8 cellular contexts compared by ENCODE assay signal in the genomic region with DNA sequence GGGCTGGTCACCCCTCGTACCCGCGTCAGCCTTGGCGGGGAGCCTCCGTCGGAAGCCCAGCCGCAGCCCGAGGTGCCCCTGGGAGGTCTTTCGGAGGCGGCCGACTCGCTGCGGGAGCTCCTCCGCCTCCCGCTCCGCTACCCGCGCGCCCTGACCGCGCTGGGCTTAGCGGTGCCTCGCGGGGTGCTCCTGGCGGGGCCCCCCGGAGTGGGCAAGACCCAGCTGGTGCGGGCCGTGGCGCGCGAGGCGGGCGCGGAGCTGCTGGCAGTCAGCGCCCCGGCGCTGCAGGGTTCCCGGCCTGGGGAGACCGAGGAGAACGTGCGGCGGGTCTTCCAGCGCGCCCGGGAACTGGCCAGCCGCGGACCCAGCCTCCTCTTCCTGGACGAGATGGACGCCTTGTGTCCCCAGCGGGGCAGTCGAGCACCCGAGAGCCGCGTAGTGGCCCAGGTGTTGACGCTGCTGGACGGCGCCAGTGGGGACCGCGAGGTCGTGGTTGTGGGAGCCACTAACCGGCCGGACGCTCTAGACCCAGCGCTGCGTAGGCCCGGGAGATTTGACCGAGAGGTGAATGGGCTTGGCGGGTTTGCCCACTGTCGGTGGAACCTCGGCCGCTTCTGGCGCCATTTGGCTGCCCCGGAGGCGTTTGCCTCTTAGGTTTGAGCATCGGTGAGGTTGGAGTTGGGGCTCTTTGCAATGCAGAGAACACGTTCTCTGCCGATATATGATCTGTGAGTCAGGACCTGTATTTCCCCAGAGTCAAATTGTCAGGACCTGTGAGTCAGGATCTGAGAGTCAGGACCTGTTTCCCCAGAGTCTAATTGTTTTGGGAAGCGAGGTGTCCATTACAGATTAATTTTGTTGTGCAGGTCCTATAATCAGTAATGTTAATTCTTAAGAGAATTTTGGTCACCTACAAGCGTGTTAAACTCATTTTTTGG. TPM values are rescaled to one million over a fixed set of nuclear protein-coding genes. Genes with fewer than 3 reads are reported as not detected.
DNase-seq lines count a peak whose midpoint lies in the region; ATAC-seq, FAIRE-seq and TF ChIP-seq lines count a peak whose summit lies in the region.

No MANE protein-coding gene starts in this region.

- peaks cover 0 to 8% (median 0%) of the 10 kb centered on the region in 5 donors for H3K27me3 Mint-ChIP-seq in naive thymus-derived CD4-positive, alpha-beta T cell

- POLR2A ChIA-PET in naive thymus-derived CD4-positive, alpha-beta T cell (lab: Charles Lee), result interaction anchor here (0.8 to 3.0 kb wide), 13 partner anchors 11 to 1579 kb away, joined by 3 to 53 read pairs (median 7); partner anchors contain the start of genes BLOC1S6 and MFAP1

- H3K4me1 ChIP-seq in esophagus (ENCODE audit: control insufficient read depth in 2 of 2, insufficient read depth in 2 of 2, low read length in 1 of 2), result peaks cover 0 to 3% of the 10 kb centered on the region in 2 donors
- H3K4me1 ChIP-seq in naive thymus-derived CD4-positive, alpha-beta T cell (ENCODE audit: control insufficient read depth in 2 of 2, insufficient read depth in 2 of 2, low read length in 2 of 2), result peaks cover 8 to 22% of the 10 kb centered on the region in 2 donors
- peaks cover 0 to 29% (median 15%) of the 10 kb centered on the region in 4 donors for H3K4me1 ChIP-seq in tibial artery

- DNase-seq in GM12864 (ENCODE audit: low read depth) (no peak), H54 (ENCODE audit: insufficient read length, low spot score) (peak; percentile 33), LHCN-M2 (ENCODE audit: low read depth) (peak; percentile 64), tibial artery (no peak), NCI-H128 (lab: John Stamatoyannopoulos, UW; ENCODE audit: unreplicated experiment) (no peak)
- peak; percentile 76 for DNase-seq in activated CD8-positive, alpha-beta memory T cell treated with anti-CD3 and anti-CD28 coated beads for 24 hours
- peak in 7 of 9 donors; percentile 8 to 59 (median 22) for DNase-seq in naive thymus-derived CD4-positive, alpha-beta T cell

- FAIRE-seq in H54 (lab: Jason Lieb, UNC), result peak; percentile 80

- no peak for TF ChIP-seq POLR2A in H54 (IDR thresholded peaks at IDR 0.05; ENCODE audit: low read depth, low read length)

- peaks cover 18 to 44% (median 38%) of the 10 kb centered on the region in 7 donors for H3K4me1 Mint-ChIP-seq in naive thymus-derived CD4-positive, alpha-beta T cell

- H3K36me3 ChIP-seq in esophagus (ENCODE audit: control insufficient read depth in 2 of 2, insufficient read depth in 2 of 2, low read length in 1 of 2) (peaks cover 2 to 6% of the 10 kb centered on the region in 2 donors), tibial artery (peaks cover 20 to 30% (median 23%) of the 10 kb centered on the region in 3 donors)
- peaks cover 0 to 19% (median 19%) of the 10 kb centered on the region in 3 experiments for H3K36me3 ChIP-seq in naive thymus-derived CD4-positive, alpha-beta T cell (ENCODE audit: control insufficient read depth in 2 of 3, insufficient read depth in 3 of 3, low read length in 3 of 3)

- H3K4me3 ChIP-seq in GM12864 (ENCODE audit: low read depth, low read length) (peak overlapping the region; percentile 98), esophagus (ENCODE audit: low read depth in 1 of 2, low read length in 2 of 2) (peak overlapping the region; percentile 82 to 94), tibial artery (peak overlapping the region; percentile 76 to 88)
- peak overlapping the region; percentile 86 for H3K4me3 ChIP-seq in naive thymus-derived CD4-positive, alpha-beta T cell (ENCODE audit: low read length)

- TF ChIP-seq CTCF in GM12864 (IDR thresholded peaks at IDR 0.05; ENCODE audit: low read depth, low read length, missing control alignments) (no peak), tibial artery (IDR thresholded peaks at IDR 0.05) (no peak)

- intact Hi-C loops in naive thymus-derived CD4-positive, alpha-beta T cell (cut with micrococcal nuclease), result loop anchor here (1.0 to 5.0 kb wide), 17 partner anchors 11 to 1578 kb away; partner anchors contain the start of genes BLOC1S6 (in 2 of the 2), GATM (in 2 of the 2), MFAP1 (in 1 of the 2) and SLC30A4 (in 1 of the 2)
- intact Hi-C loops in tibial artery (cut with DNase I; ENCODE audit: low total_unique reads), result loop anchor here (2.0 to 10.0 kb wide), 3 partner anchors 120 to 236 kb away; no protein-coding TSS in a partner anchor

- H3K4me3 Mint-ChIP-seq in naive thymus-derived CD4-positive, alpha-beta T cell, result peak overlapping the region; percentile 88 to 99 (median 96)

- H3K27ac ChIP-seq in esophagus (ENCODE audit: low read depth in 2 of 2, low read length in 1 of 2) (peak overlapping the region; percentile 95 to 96), tibial artery (peak overlapping the region; percentile 90 to 93)
- peak overlapping the region; percentile 83 for H3K27ac ChIP-seq in naive thymus-derived CD4-positive, alpha-beta T cell (ENCODE audit: low read depth, low read length)

- WGBS in esophagus, 2 donors, result 1% methylated on average over 76 to 79 of the region's 79 CpGs

- peak; percentile 3 for ATAC-seq in naive thymus-derived CD4-positive, alpha-beta T cell

- H3K27me3 ChIP-seq in esophagus (ENCODE audit: control insufficient read depth in 1 of 2, insufficient read depth in 2 of 2, low read length in 2 of 2) (no peaks in the 10 kb centered on the region), tibial artery (no peaks in the 10 kb centered on the region)
- no peaks in the 10 kb centered on the region for H3K27me3 ChIP-seq in naive thymus-derived CD4-positive, alpha-beta T cell (ENCODE audit: control insufficient read depth in 2 of 2, insufficient read depth in 2 of 2, low read length in 2 of 2)

- CTCF ChIA-PET in naive thymus-derived CD4-positive, alpha-beta T cell (lab: Charles Lee), result interaction anchor here (0.8 to 1.8 kb wide), 6 partner anchors 183 to 240 kb away, joined by 3 to 8 read pairs (median 3); partner anchors contain the start of gene BLOC1S6

- no peaks in the 10 kb centered on the region for H3K9me3 Mint-ChIP-seq in naive thymus-derived CD4-positive, alpha-beta T cell

- peak overlapping the region; percentile 59 to 94 (median 66) for H3K27ac Mint-ChIP-seq in naive thymus-derived CD4-positive, alpha-beta T cell

- H3K36me3 Mint-ChIP-seq in naive thymus-derived CD4-positive, alpha-beta T cell, result peaks cover 0 to 16% (median 5%) of the 10 kb centered on the region in 5 donors

- no peaks in the 10 kb centered on the region for H3K9me3 ChIP-seq in esophagus (ENCODE audit: control insufficient read depth in 2 of 2, insufficient read depth in 1 of 2, low read depth in 1 of 2, low read length in 1 of 2)
- H3K9me3 ChIP-seq in naive thymus-derived CD4-positive, alpha-beta T cell (ENCODE audit: control insufficient read depth in 2 of 3, low read length in 3 of 3), result no peaks in the 10 kb centered on the region
- H3K9me3 ChIP-seq in tibial artery, result no peaks in the 10 kb centered on the region

RNA-seq across cellular contexts. Expression of gene GATM, which starts 24.9 kb away (rescaled TPM):
- total RNA-seq in LHCN-M2 (2014; rRNA removed), result 0.98 and 1.3 TPM in 2 replicates
- 0.10 TPM for polyA plus RNA-seq in LHCN-M2 (2012)
- polyA plus RNA-seq in esophagus, result 10 to 100 TPM; 12.5 to 15.7 TPM
- 1 to 10 TPM in 3 of 5 experiments, under 1 TPM in 2; 0.29 to 2.4 (median 1.6) TPM for total RNA-seq in naive thymus-derived CD4-positive, alpha-beta T cell
- under 1 TPM in 1 of 2 donors, not detected in 1; 0.14 TPM for polyA plus RNA-seq in naive thymus-derived CD4-positive, alpha-beta T cell

Comparison
In these comparisons a context has a peak if more than half of its experiments do, and no peak if none do; other contexts are left out.
1. DNase-seq: peak in H54 (single experiment), LHCN-M2 (single experiment), activated CD8-positive, alpha-beta memory T cell treated with anti-CD3 and anti-CD28 coated beads for 24 hours (single experiment) and naive thymus-derived CD4-positive, alpha-beta T cell (7 of 9); none in GM12864 (single experiment), tibial artery (0 of 2) and NCI-H128 (single experiment).
2. Peak in every context shown above with its lines, with median percentiles within 50 percentile points of each other: H3K4me3 ChIP-seq and H3K27ac ChIP-seq.